ENCODE assay signal across 8 cellular contexts in genomic region chr12:12725956-12726542, GRCh38. TPM values are rescaled to one million over a fixed set of nuclear protein-coding genes. Genes with fewer than 3 reads are reported as not detected.
A peak's percentile ranks its signal among the peaks of the same experiment; 100 is the strongest.
DNase-seq lines count a peak whose midpoint lies in the region; ATAC-seq and TF ChIP-seq lines count a peak whose summit lies in the region.

No MANE protein-coding gene starts in this region.

- 0 to 6% methylated on average over 13 to 15 of the region's 26 CpGs for WGBS in mesodermal cell (ENCODE audit: insufficient coverage in 2 of 2), 2 experiments

- ATAC-seq in GM19324 (IDR thresholded peaks at IDR 0.05; ENCODE audit: low FRiP score, unreplicated experiment) = no peak

- POLR2A ChIA-PET in A673 (lab: Charles Lee; ENCODE audit: low non-redundant PET) = interaction anchor here (0.9 kb wide), 1 partner anchor 10 kb away, joined by 3 read pairs; no protein-coding TSS in a partner anchor

- in situ Hi-C loops in brain microvascular endothelial cell (cut with HindIII; ENCODE audit: low pct_ligation_motif_present, low sequenced_read_pairs) = no loop called here

- TF ChIP-seq CTCF in A673 (conservative IDR thresholded peaks at IDR 0.05; ENCODE audit: low read depth, low read length) (no peak), HFF-Myc (IDR thresholded peaks at IDR 0.05; ENCODE audit: low read depth, low read length, missing control alignments) (no peak), brain microvascular endothelial cell (IDR thresholded peaks at IDR 0.05; ENCODE audit: low read depth, low read length, missing control alignments) (no peak)

- no peaks in the 10 kb centered on the region for H3K27me3 ChIP-seq in A673 (replicated peaks; ENCODE audit: insufficient read depth, low read depth, low read length, poor library complexity)
- H3K27me3 ChIP-seq in brain microvascular endothelial cell (replicated peaks) = no peaks in the 10 kb centered on the region

- H3K27ac ChIP-seq in A673 (ENCODE audit: low read depth, low read length, poor library complexity, severe bottlenecking) (peak overlapping the region; percentile 99), brain microvascular endothelial cell (peak overlapping the region; percentile 86), mesodermal cell (ENCODE audit: low read depth, low read length, severe bottlenecking) (peak overlapping the region; percentile 96)

- H3K9me3 ChIP-seq in A673 (ENCODE audit: low read depth, low read length, poor library complexity, severe bottlenecking) (no peaks in the 10 kb centered on the region), mesodermal cell (ENCODE audit: control insufficient read depth, low read length) (no peaks in the 10 kb centered on the region)

- DNase-seq in A673 (ENCODE audit: low spot score) (no peak), HFF-Myc (ENCODE audit: extremely low read depth, low read depth) (no peak), brain microvascular endothelial cell (no peak), nucleus accumbens (lab: John Stamatoyannopoulos, UW) (no peak), GM03348 (ENCODE audit: low spot score) (no peak), SW480 (ENCODE audit: low spot score) (no peak)

- intact Hi-C loops in A673 (cut with micrococcal nuclease; ENCODE audit: unreplicated experiment) = loop anchor here (1.0 kb wide), 1 partner anchor 9 kb away; the partner anchor contains the start of gene CDKN1B

- H3K36me3 ChIP-seq in A673 (ENCODE audit: insufficient read depth, low read length, poor library complexity, severe bottlenecking) (peaks cover 15% of the 10 kb centered on the region), brain microvascular endothelial cell (replicated peaks) (peaks cover 3% of the 10 kb centered on the region), mesodermal cell (ENCODE audit: control insufficient read depth, insufficient read depth, low read length) (peaks cover 6% of the 10 kb centered on the region)

- CTCF ChIA-PET in A673 (lab: Charles Lee) = interaction anchor here (0.7 to 0.8 kb wide), 3 partner anchors 11 to 1787 kb away, joined by 3 to 6 read pairs (median 4); no protein-coding TSS in a partner anchor

- H3K4me1 ChIP-seq in A673 (ENCODE audit: insufficient read depth, low read length, poor library complexity, severe bottlenecking) (peaks cover 12% of the 10 kb centered on the region), mesodermal cell (ENCODE audit: control insufficient read depth, insufficient read depth, low read length, poor library complexity, severe bottlenecking) (peaks cover 18% of the 10 kb centered on the region)

- H3K4me3 ChIP-seq in A673 (ENCODE audit: low read depth, low read length, poor library complexity, severe bottlenecking) = peak overlapping the region; percentile 96
- H3K4me3 ChIP-seq in HFF-Myc (replicated peaks; ENCODE audit: low read depth, low read length) = peak overlapping the region; percentile 89
- H3K4me3 ChIP-seq in brain microvascular endothelial cell (ENCODE audit: low read depth, low read length) = peak overlapping the region; percentile 83
- peak overlapping the region; percentile 65 for H3K4me3 ChIP-seq in mesodermal cell (ENCODE audit: extremely low read depth, insufficient read depth, low read length, poor library complexity, severe bottlenecking)

- BruUV-seq in A673 (replicated peaks; lab: Mats Ljungman, UMichigan) = no TSS peak

RNA-seq across cellular contexts. Expression of gene CDKN1B, which starts 8.9 kb away (rescaled TPM):
- 38.7 and 42.7 TPM in 2 replicates for total RNA-seq in A673 (2021)
- 39.8 TPM for polyA plus RNA-seq in mesodermal cell (2013, experiment 1 of 2)
- 35.8 TPM for polyA plus RNA-seq in mesodermal cell (2013, experiment 2 of 2)

RNA-seq across cellular contexts. Expression of gene GPR19, which starts 30.1 kb away (rescaled TPM):
- 3.0 and 3.2 TPM in 2 replicates for total RNA-seq in A673 (2021)
- polyA plus RNA-seq in mesodermal cell (2013, experiment 1 of 2) = 10.7 TPM
- 9.6 TPM for polyA plus RNA-seq in mesodermal cell (2013, experiment 2 of 2)

RNA-seq across cellular contexts. Expression of gene APOLD1, which starts 59.4 kb away (rescaled TPM):
- 5.9 and 6.4 TPM in 2 replicates for total RNA-seq in A673 (2021)
- 5.0 TPM for polyA plus RNA-seq in mesodermal cell (2013, experiment 1 of 2)
- 4.2 TPM for polyA plus RNA-seq in mesodermal cell (2013, experiment 2 of 2)
